10 cellular contexts compared by ENCODE assay signal in the genomic region with DNA sequence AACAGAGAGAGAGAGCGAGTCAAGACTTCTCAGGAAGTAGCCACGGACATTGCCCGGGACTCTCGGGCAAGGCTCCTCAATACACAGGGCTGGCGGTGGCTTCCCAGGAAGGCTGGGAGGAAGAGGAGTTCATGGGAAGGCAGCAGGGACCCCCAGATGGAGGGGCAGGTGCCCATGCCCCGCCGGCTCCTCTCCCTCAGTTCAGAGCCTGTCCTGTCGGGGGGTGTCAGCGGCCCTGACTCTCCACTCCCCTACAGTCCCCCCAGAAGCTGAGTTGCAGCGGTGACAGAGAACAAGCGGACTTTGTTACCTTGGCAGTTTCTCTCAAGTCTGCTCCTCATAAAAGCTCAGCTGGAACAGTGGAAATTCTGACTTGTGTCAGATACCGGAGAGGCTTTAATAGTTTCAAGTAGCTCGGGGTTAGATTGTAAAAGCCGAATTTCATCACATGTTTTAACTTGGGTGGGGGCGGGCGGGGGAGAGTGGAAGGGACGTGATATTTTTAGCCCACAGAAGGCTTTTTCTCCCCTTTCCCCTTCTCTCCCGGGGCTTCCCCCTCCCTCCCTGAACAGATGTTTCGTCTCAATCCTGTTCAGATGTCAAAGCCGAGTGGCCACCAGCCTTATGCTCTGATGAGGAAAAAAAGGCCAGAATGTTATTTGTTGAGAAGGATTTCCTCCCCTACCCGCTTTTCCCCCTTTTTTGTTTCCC.
A peak's percentile ranks its signal among the peaks of the same experiment; 100 is the strongest.
DNase-seq lines count a peak whose midpoint lies in the region; ATAC-seq and TF ChIP-seq lines count a peak whose summit lies in the region.
"Had no signal": no experiment of that assay in that cellular context is flagged by ENCODE, and none has a peak within 500 bp of the region (broad histone marks: within the 10 kb centered on the region; RNA-seq: fewer than 3 reads in every experiment).

No MANE protein-coding gene starts in this region.

- DNase-seq in DMS 273 (lab: John Stamatoyannopoulos, UW; ENCODE audit: unreplicated experiment) (peak; percentile 64), choroid plexus epithelial cell (ENCODE audit: low read depth) (peak; percentile 20), left colon (peak in 1 of 2 donors; percentile 24), sciatic nerve (ENCODE audit: low spot score) (no peak), pons (ENCODE audit: low spot score) (no peak), erythroblast (lab: John Stamatoyannopoulos, UW) (no peak), NCI-H1048 (lab: John Stamatoyannopoulos, UW) (no peak)
- DNase-seq: activated gamma-delta T cell, NCI-H187 had no signal

- no peak for TF ChIP-seq CTCF in choroid plexus epithelial cell (conservative IDR thresholded peaks at IDR 0.05; ENCODE audit: low read depth, low read length)

- H3K4me3 ChIP-seq in choroid plexus epithelial cell (ENCODE audit: low read depth, low read length) = no peak overlapping the region

- ATAC-seq in left colon = peak; percentile 84
- ATAC-seq in sciatic nerve = peak; percentile 78
- ATAC-seq in HG03442 (IDR thresholded peaks at IDR 0.05; ENCODE audit: unreplicated experiment) = no peak

- no peak for TF ChIP-seq POLR2A in erythroblast (IDR thresholded peaks at IDR 0.05; ENCODE audit: low read length)

- intact Hi-C loops in left colon (cut with DNase I, micrococcal nuclease) (no loop called here), sciatic nerve (cut with DNase I) (no loop called here)

Comparison
In these comparisons a context has a peak if more than half of its experiments do, and no peak if none do; other contexts are left out.
1. DNase-seq: peak in DMS 273 (single experiment) and choroid plexus epithelial cell (single experiment); none in sciatic nerve (single experiment), pons (single experiment), erythroblast (0 of 2) and NCI-H1048 (single experiment).